In genomic region chr17:27241346-27241946, GRCh38 we compare ENCODE assay signal across 9 cellular contexts. TPM values are rescaled to one million over a fixed set of nuclear protein-coding genes. Genes with fewer than 3 reads are reported as not detected.
DNase-seq lines count a peak whose midpoint lies in the region; ATAC-seq and TF ChIP-seq lines count a peak whose summit lies in the region.
"Had no signal": no experiment of that assay in that cellular context is flagged by ENCODE, and none has a peak within 500 bp of the region (broad histone marks: within the 10 kb centered on the region; RNA-seq: fewer than 3 reads in every experiment).

No MANE protein-coding gene starts in this region.

- H3K36me3 Mint-ChIP-seq in HFFc6 (ENCODE audit: low read depth) (no peaks in the 10 kb centered on the region), neural progenitor cell (no peaks in the 10 kb centered on the region)

- H3K27me3 ChIP-seq in neural progenitor cell: no peaks in the 10 kb centered on the region
- H3K27me3 ChIP-seq: cardiac muscle cell had no signal

- H3F3A ChIP-seq in neural progenitor cell (ENCODE audit: low read depth): no peaks in the 10 kb centered on the region

- no peaks in the 10 kb centered on the region for H4K20me1 ChIP-seq in neural progenitor cell (ENCODE audit: low read depth)

- no peaks in the 10 kb centered on the region for H3K9me3 Mint-ChIP-seq in HFFc6
- H3K9me3 Mint-ChIP-seq in neural progenitor cell: no peaks in the 10 kb centered on the region

- no peak for TF ChIP-seq POLR2A in GM18505 (IDR thresholded peaks at IDR 0.05; ENCODE audit: borderline replicate concordance, extremely low read depth, insufficient read depth, insufficient read length)

- no peak overlapping the region for H3K4me3 Mint-ChIP-seq in HFFc6
- no peak overlapping the region for H3K4me3 Mint-ChIP-seq in neural progenitor cell

- no peak overlapping the region for H3K4me3 ChIP-seq in neural progenitor cell
- H3K4me3 ChIP-seq: cardiac muscle cell had no signal

- H3K27ac Mint-ChIP-seq in HFFc6: no peak overlapping the region
- peak overlapping the region; percentile 53 for H3K27ac Mint-ChIP-seq in neural progenitor cell

- H3K4me1 Mint-ChIP-seq in HFFc6 (ENCODE audit: low read depth): peaks cover 32% of the 10 kb centered on the region
- peaks cover 8% of the 10 kb centered on the region for H3K4me1 Mint-ChIP-seq in neural progenitor cell

- H3K9ac ChIP-seq in neural progenitor cell: no peak overlapping the region

- no peaks in the 10 kb centered on the region for H3K36me3 ChIP-seq in neural progenitor cell
- H3K36me3 ChIP-seq: cardiac muscle cell had no signal

- H3K27me3 Mint-ChIP-seq in HFFc6 (ENCODE audit: insufficient read depth) (peaks cover 5% of the 10 kb centered on the region), neural progenitor cell (ENCODE audit: insufficient read depth, low read depth) (peaks cover 2% of the 10 kb centered on the region)

- peak; percentile 54 for ATAC-seq in GM18505 (IDR thresholded peaks at IDR 0.05; ENCODE audit: unreplicated experiment)

- no peak overlapping the region for H3K27ac ChIP-seq in neural progenitor cell
- H3K27ac ChIP-seq: cardiac muscle cell had no signal

- H3K4me2 ChIP-seq in neural progenitor cell: no peak overlapping the region

- no peak for TF ChIP-seq CTCF in HFFc6 (IDR thresholded peaks at IDR 0.05)
- TF ChIP-seq CTCF in neural progenitor cell (IDR thresholded peaks at IDR 0.05): no peak

- H3K79me2 ChIP-seq in neural progenitor cell (ENCODE audit: low read depth): no peaks in the 10 kb centered on the region

- H2AFZ ChIP-seq in neural progenitor cell (replicated peaks): no peak overlapping the region

- no peaks in the 10 kb centered on the region for H3K4me1 ChIP-seq in neural progenitor cell

- DNase-seq in HFFc6 (peak; percentile 15), SIG-M5 treated with dmso at 0.1 percent for 504 hours (lab: John Stamatoyannopoulos, UW; ENCODE audit: unreplicated experiment) (peak; percentile 88), neural progenitor cell (ENCODE audit: low spot score) (no peak), NCI-H2227 (lab: John Stamatoyannopoulos, UW; ENCODE audit: unreplicated experiment) (no peak), NCI-H146 (lab: John Stamatoyannopoulos, UW) (no peak), retina (no peak)
- no peak for DNase-seq in stimulated activated CD4-positive, alpha-beta T cell treated with anti-CD3 and anti-CD28 coated beads, Interleukin-12 subunit alpha, Interleukin-12 subunit beta, amount 100 ng/mL, for 4 hours

- no peaks in the 10 kb centered on the region for H3K9me3 ChIP-seq in neural progenitor cell (ENCODE audit: low read depth)

RNA-seq across cellular contexts. Expression of gene WSB1, which starts 52.5 kb away (rescaled TPM):
- total RNA-seq in HFFc6 (2021; fragmentation: NEBNext Ultra II Directional; extraction: Animal tissue kit (Norgen Biotek cat#: 25700)): 10 to 100 TPM; 60.5 to 74.4 (median 66.5) TPM
- 396 and 521 TPM in 2 replicates for total RNA-seq in neural progenitor cell (ENCODE audit: low replicate concordance)

Comparison
In these comparisons a context has a peak if more than half of its experiments do, and no peak if none do; other contexts are left out.
1. DNase-seq: peak in HFFc6 (single experiment) and SIG-M5 treated with dmso at 0.1 percent for 504 hours (single experiment); none in neural progenitor cell (single experiment), NCI-H2227 (single experiment), stimulated activated CD4-positive, alpha-beta T cell treated with anti-CD3 and anti-CD28 coated beads, Interleukin-12 subunit alpha, Interleukin-12 subunit beta, amount 100 ng/mL, for 4 hours (single experiment), NCI-H146 (single experiment) and retina (single experiment).